ENCODE assay signal across 9 cellular contexts in genomic region chr3:194275231-194275671, GRCh38.
A peak's percentile ranks its signal among the peaks of the same experiment; 100 is the strongest.
DNase-seq lines count a peak whose midpoint lies in the region; ATAC-seq and TF ChIP-seq lines count a peak whose summit lies in the region.
"Had no signal": no experiment of that assay in that cellular context is flagged by ENCODE, and none has a peak within 500 bp of the region (broad histone marks: within the 10 kb centered on the region; RNA-seq: fewer than 3 reads in every experiment).

No MANE protein-coding gene starts in this region.

- peaks cover 10% of the 10 kb centered on the region for H3K4me1 Mint-ChIP-seq in stimulated activated naive CD8-positive, alpha-beta T cell treated with anti-CD3 and anti-CD28 coated beads, Interleukin-15, Interleukin-2, amounts not matched to agents 100 ng/mL and 50 ng/mL, for 24 hours (ENCODE audit: low read depth)
- peaks cover 2% of the 10 kb centered on the region for H3K4me1 Mint-ChIP-seq in activated naive CD8-positive, alpha-beta T cell treated with anti-CD3 and anti-CD28 coated beads, Interleukin-2, amount 10 ng/mL, durations not matched to agents 7 days and 5 days

- H3K4me3 ChIP-seq in mesodermal cell (ENCODE audit: extremely low read depth, insufficient read depth, low read length, poor library complexity, severe bottlenecking): no peak overlapping the region
- H3K4me3 ChIP-seq in MM.1S (ENCODE audit: low read length): no peak overlapping the region
- H3K4me3 ChIP-seq: skin epidermis had no signal

- intact Hi-C loops in left colon (cut with DNase I, micrococcal nuclease): no loop called here

- H3K4me3 Mint-ChIP-seq in stimulated activated naive CD8-positive, alpha-beta T cell treated with anti-CD3 and anti-CD28 coated beads, Interleukin-15, Interleukin-2, amounts not matched to agents 100 ng/mL and 50 ng/mL, for 24 hours: peak overlapping the region; percentile 8
- no peak overlapping the region for H3K4me3 Mint-ChIP-seq in activated naive CD8-positive, alpha-beta T cell treated with anti-CD3 and anti-CD28 coated beads, Interleukin-2, amount 10 ng/mL, durations not matched to agents 7 days and 5 days

- no peaks in the 10 kb centered on the region for H4K20me1 ChIP-seq in MM.1S (ENCODE audit: insufficient read depth, low read length)

- H3K9me3 ChIP-seq in mesodermal cell (ENCODE audit: control insufficient read depth, low read length) (no peaks in the 10 kb centered on the region), MM.1S (replicated peaks; ENCODE audit: insufficient read depth, low read length) (no peaks in the 10 kb centered on the region)

- no peak for TF ChIP-seq CTCF in MM.1S (IDR thresholded peaks at IDR 0.05; ENCODE audit: low read length)

- H3K4me1 ChIP-seq in mesodermal cell (ENCODE audit: control insufficient read depth, insufficient read depth, low read length, poor library complexity, severe bottlenecking) (peaks cover 37% of the 10 kb centered on the region), MM.1S (ENCODE audit: low read length) (no peaks in the 10 kb centered on the region)

- no peak for ATAC-seq in stimulated activated naive CD8-positive, alpha-beta T cell treated with anti-CD3 and anti-CD28 coated beads, Interleukin-15, Interleukin-2, amounts not matched to agents 100 U/mL and 50 U/mL, for 24 hours
- ATAC-seq in activated naive CD8-positive, alpha-beta T cell treated with anti-CD3 and anti-CD28 coated beads, Interleukin-2, amount 10 ng/mL, durations not matched to agents 7 days and 5 days (ENCODE audit: low read depth): no peak
- ATAC-seq in HG02885 (IDR thresholded peaks at IDR 0.05; ENCODE audit: poor library complexity, unreplicated experiment): no peak
- no peak for ATAC-seq in left colon

- POLR2A ChIA-PET in activated naive CD8-positive, alpha-beta T cell treated with anti-CD3 and anti-CD28 coated beads, Interleukin-2, amount 10 ng/mL, durations not matched to agents 7 days and 5 days (lab: Charles Lee): no interaction called here

- H3K9ac ChIP-seq in MM.1S (ENCODE audit: low read length): no peak overlapping the region

- peak overlapping the region; percentile 59 for H3K27ac ChIP-seq in mesodermal cell (ENCODE audit: low read depth, low read length, severe bottlenecking)
- H3K27ac ChIP-seq in MM.1S (ENCODE audit: low read length): no peak overlapping the region

- peak overlapping the region; percentile 68 for H3K27ac Mint-ChIP-seq in stimulated activated naive CD8-positive, alpha-beta T cell treated with anti-CD3 and anti-CD28 coated beads, Interleukin-15, Interleukin-2, amounts not matched to agents 100 ng/mL and 50 ng/mL, for 24 hours
- H3K27ac Mint-ChIP-seq in activated naive CD8-positive, alpha-beta T cell treated with anti-CD3 and anti-CD28 coated beads, Interleukin-2, amount 10 ng/mL, durations not matched to agents 7 days and 5 days: peak overlapping the region; percentile 47

- H3K4me2 ChIP-seq in MM.1S (ENCODE audit: low read depth, low read length): no peak overlapping the region

- WGBS in mesodermal cell (ENCODE audit: insufficient coverage in 2 of 2), 2 experiments: 89 to 91% methylated on average over 8 to 9 of the region's 11 CpGs

- no peaks in the 10 kb centered on the region for H3K36me3 ChIP-seq in mesodermal cell (ENCODE audit: control insufficient read depth, insufficient read depth, low read length)
- no peaks in the 10 kb centered on the region for H3K36me3 ChIP-seq in MM.1S (replicated peaks; ENCODE audit: insufficient read depth, low read length)

- H2AFZ ChIP-seq in MM.1S (ENCODE audit: low read length): no peak overlapping the region

- H3F3A ChIP-seq in MM.1S (ENCODE audit: insufficient read depth, low read length): no peaks in the 10 kb centered on the region

- H3K9me3 Mint-ChIP-seq in stimulated activated naive CD8-positive, alpha-beta T cell treated with anti-CD3 and anti-CD28 coated beads, Interleukin-15, Interleukin-2, amounts not matched to agents 100 ng/mL and 50 ng/mL, for 24 hours: no peaks in the 10 kb centered on the region
- H3K9me3 Mint-ChIP-seq in activated naive CD8-positive, alpha-beta T cell treated with anti-CD3 and anti-CD28 coated beads, Interleukin-2, amount 10 ng/mL, durations not matched to agents 7 days and 5 days: no peaks in the 10 kb centered on the region

- no peaks in the 10 kb centered on the region for H3K79me2 ChIP-seq in MM.1S (ENCODE audit: low read length)

- H3K27me3 ChIP-seq in MM.1S (replicated peaks; ENCODE audit: insufficient read depth, low read length): no peaks in the 10 kb centered on the region

- no peak for DNase-seq in stimulated activated naive CD8-positive, alpha-beta T cell treated with anti-CD3 and anti-CD28 coated beads, Interleukin-15, Interleukin-2, amounts not matched to agents 100 U/mL and 50 U/mL, for 24 hours
- no peak for DNase-seq in activated naive CD8-positive, alpha-beta T cell treated with anti-CD3 and anti-CD28 coated beads, Interleukin-2, amount 10 ng/mL, durations not matched to agents 7 days and 5 days
- no peak for DNase-seq in MM.1S
- DNase-seq in stimulated activated CD8-positive, alpha-beta memory T cell treated with anti-CD3 and anti-CD28 coated beads, Interleukin-4, amount 100 ng/mL, for 48 hours: no peak
- DNase-seq in left colon: no peak

- H3K9me2 ChIP-seq in MM.1S (replicated peaks; ENCODE audit: insufficient read depth, low read length): no peaks in the 10 kb centered on the region

- no peaks in the 10 kb centered on the region for H3K36me3 Mint-ChIP-seq in stimulated activated naive CD8-positive, alpha-beta T cell treated with anti-CD3 and anti-CD28 coated beads, Interleukin-15, Interleukin-2, amounts not matched to agents 100 ng/mL and 50 ng/mL, for 24 hours (ENCODE audit: low read depth)
- H3K36me3 Mint-ChIP-seq in activated naive CD8-positive, alpha-beta T cell treated with anti-CD3 and anti-CD28 coated beads, Interleukin-2, amount 10 ng/mL, durations not matched to agents 7 days and 5 days: no peaks in the 10 kb centered on the region

- H3K27me3 Mint-ChIP-seq in stimulated activated naive CD8-positive, alpha-beta T cell treated with anti-CD3 and anti-CD28 coated beads, Interleukin-15, Interleukin-2, amounts not matched to agents 100 ng/mL and 50 ng/mL, for 24 hours: peaks cover 12% of the 10 kb centered on the region
- H3K27me3 Mint-ChIP-seq in activated naive CD8-positive, alpha-beta T cell treated with anti-CD3 and anti-CD28 coated beads, Interleukin-2, amount 10 ng/mL, durations not matched to agents 7 days and 5 days: peaks cover 9% of the 10 kb centered on the region
